ENCODE assay signal across 15 cellular contexts in genomic region chr5:165333623-165334022, GRCh38.
"Had no signal": no experiment of that assay in that cellular context is flagged by ENCODE, and none has a peak within 500 bp of the region (broad histone marks: within the 10 kb centered on the region; RNA-seq: fewer than 3 reads in every experiment).

No MANE protein-coding gene starts in this region.

- H3K4me3 Mint-ChIP-seq: activated naive CD4-positive, alpha-beta T cell treated with anti-CD3 and anti-CD28 coated beads, Interleukin-2, amount 50 U/mL, for 24 hours; natural killer cell; stimulated activated memory B cell treated with anti-CD40 and anti-IgM and Interleukin-4, amounts not matched to agents 10 μg/mL and 1 μg/mL and 100 μg/mL, for 72 hours had no signal

- H3K9me3 ChIP-seq: adrenal gland, pancreas, spleen, testis, upper lobe of left lung had no signal

- H3K4me3 ChIP-seq: adrenal gland, cardiac muscle cell, dorsolateral prefrontal cortex, pancreas, spleen, testis, upper lobe of left lung had no signal

- H3K36me3 Mint-ChIP-seq: activated naive CD4-positive, alpha-beta T cell treated with anti-CD3 and anti-CD28 coated beads, Interleukin-2, amount 50 U/mL, for 24 hours; natural killer cell; stimulated activated memory B cell treated with anti-CD40 and anti-IgM and Interleukin-4, amounts not matched to agents 10 μg/mL and 1 μg/mL and 100 μg/mL, for 72 hours had no signal

- H3K4me1 ChIP-seq: adrenal gland, pancreas, spleen, testis, upper lobe of left lung had no signal

- DNase-seq: activated CD4-positive, alpha-beta T cell treated with anti-CD3 and anti-CD28 coated beads, Interleukin-2, amount 50 U/mL, for 4 hours; activated gamma-delta T cell; adrenal gland; dorsolateral prefrontal cortex; mesendoderm; natural killer cell; pancreas; spleen; stimulated activated CD4-positive, alpha-beta T cell treated with anti-CD3 and anti-CD28 coated beads, Interleukin-4, amount 100 ng/mL, for 4 hours; testis; upper lobe of left lung had no signal

- ATAC-seq: natural killer cell; pancreas; sciatic nerve; stimulated activated memory B cell treated with anti-CD40 and anti-IgM and Interleukin-4, amounts not matched to agents 10 μg/mL and 1 μg/mL and 100 μg/mL, for 72 hours had no signal

- H3K4me1 Mint-ChIP-seq: activated naive CD4-positive, alpha-beta T cell treated with anti-CD3 and anti-CD28 coated beads, Interleukin-2, amount 50 U/mL, for 24 hours; natural killer cell; stimulated activated memory B cell treated with anti-CD40 and anti-IgM and Interleukin-4, amounts not matched to agents 10 μg/mL and 1 μg/mL and 100 μg/mL, for 72 hours had no signal

- H3K36me3 ChIP-seq: adrenal gland, cardiac muscle cell, pancreas, spleen, upper lobe of left lung had no signal

- H3K27ac Mint-ChIP-seq: activated naive CD4-positive, alpha-beta T cell treated with anti-CD3 and anti-CD28 coated beads, Interleukin-2, amount 50 U/mL, for 24 hours; natural killer cell; stimulated activated memory B cell treated with anti-CD40 and anti-IgM and Interleukin-4, amounts not matched to agents 10 μg/mL and 1 μg/mL and 100 μg/mL, for 72 hours had no signal

- H3K27ac ChIP-seq: adrenal gland, cardiac muscle cell, dorsolateral prefrontal cortex, pancreas, spleen, testis, upper lobe of left lung had no signal

- H3K27me3 Mint-ChIP-seq: activated naive CD4-positive, alpha-beta T cell treated with anti-CD3 and anti-CD28 coated beads, Interleukin-2, amount 50 U/mL, for 24 hours; stimulated activated memory B cell treated with anti-CD40 and anti-IgM and Interleukin-4, amounts not matched to agents 10 μg/mL and 1 μg/mL and 100 μg/mL, for 72 hours had no signal

- H3K9me3 Mint-ChIP-seq: activated naive CD4-positive, alpha-beta T cell treated with anti-CD3 and anti-CD28 coated beads, Interleukin-2, amount 50 U/mL, for 24 hours; stimulated activated memory B cell treated with anti-CD40 and anti-IgM and Interleukin-4, amounts not matched to agents 10 μg/mL and 1 μg/mL and 100 μg/mL, for 72 hours had no signal
